ENCODE assay signal across 1 cellular context in the genomic region with DNA sequence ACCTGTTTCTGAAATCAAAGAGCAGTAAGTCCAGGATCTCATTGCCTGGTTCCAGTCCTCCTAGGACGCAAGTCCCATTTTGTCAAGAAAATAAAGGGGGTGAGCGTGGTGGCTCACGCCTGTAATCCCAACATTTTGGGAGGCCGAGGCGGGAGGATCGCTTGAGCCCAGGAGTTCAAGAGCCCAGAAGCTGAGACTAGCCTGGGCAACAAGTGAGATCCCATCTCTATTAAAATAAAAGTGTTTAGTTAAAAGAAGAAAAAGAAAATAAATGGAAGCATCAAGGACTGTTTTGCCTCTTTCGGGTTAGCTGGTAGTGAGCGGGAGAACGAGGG.
TF ChIP-seq lines count a peak whose summit lies in the region.

No MANE protein-coding gene starts in this region.

TF ChIP-seq in K562, 482 proteins besides CTCF, POLR2A, EP300 and RAD21:
- TF ChIP-seq JUN (IDR thresholded peaks at IDR 0.05; ENCODE audit: borderline replicate concordance, low read depth, low read length): no peak
- 0 out of 2 replicates have a peak, but pooled peaks have one; percentile 7 for TF ChIP-seq JUN (CRISPR knock-in tag; IDR thresholded peaks at IDR 0.05; ENCODE audit: borderline replicate concordance)
- peak; percentile 71 for TF ChIP-seq ZNF121 (CRISPR knock-in tag; conservative IDR thresholded peaks at IDR 0.05)
- TF ChIP-seq, protein P1, sequence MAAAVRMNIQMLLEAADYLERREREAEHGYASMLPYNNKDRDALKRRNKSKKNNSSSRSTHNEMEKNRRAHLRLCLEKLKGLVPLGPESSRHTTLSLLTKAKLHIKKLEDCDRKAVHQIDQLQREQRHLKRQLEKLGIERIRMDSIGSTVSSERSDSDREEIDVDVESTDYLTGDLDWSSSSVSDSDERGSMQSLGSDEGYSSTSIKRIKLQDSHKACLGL (CRISPR knock-in tag; IDR thresholded peaks at IDR 0.05; ENCODE audit: borderline replicate concordance, poor library complexity, severe bottlenecking): no peak
- peak; percentile 29; the same call in 1 of the 2 replicates for TF ChIP-seq BCOR (IDR thresholded peaks at IDR 0.05)
- TF ChIP-seq ZNF263 (CRISPR knock-in tag; IDR thresholded peaks at IDR 0.05; ENCODE audit: borderline replicate concordance): no peak
